In the genomic region with DNA sequence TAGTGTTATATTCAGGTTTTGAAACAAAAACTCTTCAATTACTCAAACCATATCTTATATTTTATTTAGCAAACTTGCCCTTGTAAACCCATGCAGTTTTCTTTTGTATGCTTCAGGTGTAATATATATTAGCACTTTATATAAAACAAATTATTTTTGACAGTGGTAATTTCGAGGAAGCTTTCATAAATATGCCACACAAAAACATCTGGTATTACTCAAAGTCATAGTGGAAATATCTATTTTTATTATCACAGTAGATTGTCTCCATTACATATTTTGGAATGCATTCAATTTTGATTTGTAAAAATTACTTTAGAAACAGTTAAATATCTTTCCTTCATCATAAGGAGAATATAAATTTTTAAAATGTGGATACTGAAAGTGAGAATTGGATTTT, we compare ENCODE assay signal across 1 cellular context.
TF ChIP-seq lines count a peak whose summit lies in the region.

No MANE protein-coding gene starts in this region.

TF ChIP-seq in SK-N-SH, 30 proteins besides CTCF, POLR2A, EP300 and RAD21 (continued from another document):
- TF ChIP-seq REST (IDR thresholded peaks at IDR 0.05; ENCODE audit: low read depth, low read length) (no peak), RCOR1 (IDR thresholded peaks at IDR 0.05; ENCODE audit: low read length) (no peak), GABPA (IDR thresholded peaks at IDR 0.05; ENCODE audit: low read depth) (no peak), IRF3 (IDR thresholded peaks at IDR 0.05; ENCODE audit: low read depth, low read length) (no peak), FOSL2 (IDR thresholded peaks at IDR 0.05; ENCODE audit: borderline replicate concordance, low read depth) (no peak), FOXJ3 (CRISPR knock-in tag; IDR thresholded peaks at IDR 0.05) (no peak), ZBTB33 (IDR thresholded peaks at IDR 0.05; ENCODE audit: borderline replicate concordance, low read depth) (no peak), USF2 (IDR thresholded peaks at IDR 0.05; ENCODE audit: borderline replicate concordance, low read depth, low read length) (no peak), FOXM1 (IDR thresholded peaks at IDR 0.05; ENCODE audit: low read depth) (0 out of 2 replicates have a peak, but pooled peaks have one; percentile 22), YY1 (IDR thresholded peaks at IDR 0.05; ENCODE audit: low read depth) (no peak), JUND (IDR thresholded peaks at IDR 0.05) (0 out of 2 replicates have a peak, but pooled peaks have one; percentile 32), USF1 (IDR thresholded peaks at IDR 0.05; ENCODE audit: borderline replicate concordance, low read depth) (no peak)
